In genomic region chr12:7327913-7328312, GRCh38 we compare ENCODE assay signal across 20 cellular contexts. TPM values are rescaled to one million over a fixed set of nuclear protein-coding genes. Genes with fewer than 3 reads are reported as not detected.
"Had no signal": no experiment of that assay in that cellular context is flagged by ENCODE, and none has a peak within 500 bp of the region (broad histone marks: within the 10 kb centered on the region; RNA-seq: fewer than 3 reads in every experiment).

No MANE protein-coding gene starts in this region.

- H3K4me3 ChIP-seq: dorsolateral prefrontal cortex, lung, sigmoid colon, thoracic aorta, upper lobe of right lung had no signal

- H3K27ac ChIP-seq: dorsolateral prefrontal cortex, parathyroid adenoma, sigmoid colon, thoracic aorta, upper lobe of right lung had no signal

- H3K9me3 Mint-ChIP-seq: activated T-helper 2 cell treated with anti-CD3 and anti-CD28 coated beads, Interferon-gamma antibody, Interleukin-2, Interleukin-4, amounts not matched to agents 10 μg/mL and 5 μg/mL and 100 μg/mL, durations not matched to agents 14 hours and 24 hours and 36 hours had no signal

- H3K36me3 ChIP-seq: sigmoid colon, thoracic aorta, upper lobe of right lung had no signal

- H3K79me2 ChIP-seq: parathyroid adenoma had no signal

- H3K27me3 Mint-ChIP-seq: brain had no signal

- H3K9me3 ChIP-seq: sigmoid colon, thoracic aorta, upper lobe of right lung had no signal

- DNase-seq: activated CD4-positive, alpha-beta T cell treated with anti-CD3 and anti-CD28 coated beads, Interleukin-2, amount 10 ng/mL, durations not matched to agents 24 days and 14 days; activated CD8-positive, alpha-beta T cell treated with anti-CD3 and anti-CD28 coated beads for 36 hours; activated naive CD4-positive, alpha-beta T cell treated with anti-CD3 and anti-CD28 coated beads for 36 hours; activated T-cell treated with anti-CD3 and anti-CD28 coated beads, Interleukin-2, amount 50 U/mL, for 1 hour; caudate nucleus; dorsolateral prefrontal cortex; kidney; sigmoid colon; stimulated activated CD4-positive, alpha-beta T cell treated with anti-CD3 and anti-CD28 coated beads, Interleukin-4, amount 100 ng/mL, for 4 hours; T-helper 9 cell; upper lobe of right lung had no signal

- H3K9ac ChIP-seq: parathyroid adenoma had no signal

- H3K4me1 ChIP-seq: parathyroid adenoma, sigmoid colon, upper lobe of right lung had no signal

- FAIRE-seq: kidney had no signal

- H2AFZ ChIP-seq: parathyroid adenoma had no signal

- H3K4me3 Mint-ChIP-seq: activated CD4-positive, alpha-beta T cell treated with anti-CD3 and anti-CD28 coated beads, Interleukin-2, amount 10 ng/mL, durations not matched to agents 24 days and 14 days; activated CD8-positive, alpha-beta T cell treated with anti-CD3 and anti-CD28 coated beads for 36 hours; activated naive CD4-positive, alpha-beta T cell treated with anti-CD3 and anti-CD28 coated beads for 36 hours; brain; natural killer cell treated with Interleukin-12 subunit alpha and Interleukin-12 subunit beta and Interleukin-15 and Interleukin-18, amount 100 ng/mL, for 72 hours; stimulated activated memory B cell treated with anti-CD40 and anti-IgM and Interleukin-4, amounts not matched to agents 10 μg/mL and 1 μg/mL and 100 μg/mL, for 72 hours had no signal

- H3K4me1 Mint-ChIP-seq: activated CD4-positive, alpha-beta T cell treated with anti-CD3 and anti-CD28 coated beads, Interleukin-2, amount 10 ng/mL, durations not matched to agents 24 days and 14 days; brain; stimulated activated memory B cell treated with anti-CD40 and anti-IgM and Interleukin-4, amounts not matched to agents 10 μg/mL and 1 μg/mL and 100 μg/mL, for 72 hours had no signal

- H3K27me3 ChIP-seq: sigmoid colon, upper lobe of right lung had no signal

- ATAC-seq: activated CD8-positive, alpha-beta T cell treated with anti-CD3 and anti-CD28 coated beads for 36 hours; left lobe of liver; natural killer cell treated with Interleukin-12 subunit alpha and Interleukin-12 subunit beta and Interleukin-15 and Interleukin-18, amount 100 ng/mL, for 72 hours; stimulated activated memory B cell treated with anti-CD40 and anti-IgM and Interleukin-4, amounts not matched to agents 10 μg/mL and 1 μg/mL and 100 μg/mL, for 72 hours; upper lobe of right lung had no signal

- H3K36me3 Mint-ChIP-seq: brain; natural killer cell treated with Interleukin-12 subunit alpha and Interleukin-12 subunit beta and Interleukin-15 and Interleukin-18, amount 100 ng/mL, for 72 hours; stimulated activated memory B cell treated with anti-CD40 and anti-IgM and Interleukin-4, amounts not matched to agents 10 μg/mL and 1 μg/mL and 100 μg/mL, for 72 hours had no signal

RNA-seq across cellular contexts. Expression of gene ACSM4, which starts 24.0 kb away (rescaled TPM):
- total RNA-seq: activated CD4-positive, alpha-beta T cell treated with anti-CD3 and anti-CD28 coated beads, Interleukin-2, amount 10 ng/mL, durations not matched to agents 24 days and 14 days; activated CD8-positive, alpha-beta T cell treated with anti-CD3 and anti-CD28 coated beads for 36 hours; activated naive CD4-positive, alpha-beta T cell treated with anti-CD3 and anti-CD28 coated beads for 36 hours; activated T-helper 2 cell treated with anti-CD3 and anti-CD28 coated beads, Interferon-gamma antibody, Interleukin-2, Interleukin-4, amounts not matched to agents 10 μg/mL and 5 μg/mL and 100 μg/mL, durations not matched to agents 14 hours and 24 hours and 36 hours; dorsolateral prefrontal cortex; frontal cortex; kidney; left lobe of liver; lung; natural killer cell treated with Interleukin-12 subunit alpha and Interleukin-12 subunit beta and Interleukin-15 and Interleukin-18, amount 100 ng/mL, for 72 hours; sigmoid colon; thoracic aorta; upper lobe of right lung had no signal
- polyA plus RNA-seq: lung, sigmoid colon had no signal
